1 cellular context compared by ENCODE assay signal in the genomic region with DNA sequence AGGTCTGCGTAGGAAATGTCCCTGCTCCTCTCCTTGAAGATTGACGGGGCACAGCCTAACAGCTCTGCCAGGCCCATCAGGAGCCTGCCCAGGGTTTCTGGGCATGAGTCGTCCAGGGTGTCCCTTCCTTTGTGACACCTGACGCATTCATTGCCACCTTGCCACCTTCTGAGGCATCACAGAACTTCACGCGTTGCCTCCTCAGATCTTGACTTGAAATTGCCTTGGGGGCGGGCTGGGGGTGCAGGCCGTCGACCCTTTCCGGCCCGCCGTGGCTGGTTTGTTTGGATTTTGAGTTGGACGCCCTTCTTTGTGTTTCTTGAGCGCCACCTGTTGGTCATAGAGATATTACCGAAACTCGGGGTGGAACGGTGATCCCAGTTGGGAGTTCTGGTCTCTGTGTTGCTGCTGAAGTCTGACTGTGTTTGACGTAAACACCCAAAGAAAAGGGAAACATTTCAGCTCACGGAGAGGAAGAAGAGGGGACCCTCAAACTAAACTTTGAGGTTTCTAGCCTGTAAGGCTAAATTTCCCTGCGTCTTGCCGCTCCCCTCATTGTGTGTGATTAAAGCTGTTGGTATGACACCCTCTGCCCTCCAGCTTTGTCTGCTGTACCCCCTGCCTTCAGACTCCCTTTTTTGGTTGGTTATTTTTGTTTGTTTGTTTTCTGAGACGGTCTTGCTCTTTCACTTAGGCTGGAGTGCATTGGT.
TF ChIP-seq lines count a peak whose summit lies in the region.

No MANE protein-coding gene starts in this region.

TF ChIP-seq in IMR-90, 13 proteins besides CTCF, POLR2A, EP300 and RAD21 (continued from another document):
- no peak for TF ChIP-seq RFX5 (IDR thresholded peaks at IDR 0.05; ENCODE audit: low read depth, low read length)
